1 cellular context compared by ENCODE assay signal in the genomic region with DNA sequence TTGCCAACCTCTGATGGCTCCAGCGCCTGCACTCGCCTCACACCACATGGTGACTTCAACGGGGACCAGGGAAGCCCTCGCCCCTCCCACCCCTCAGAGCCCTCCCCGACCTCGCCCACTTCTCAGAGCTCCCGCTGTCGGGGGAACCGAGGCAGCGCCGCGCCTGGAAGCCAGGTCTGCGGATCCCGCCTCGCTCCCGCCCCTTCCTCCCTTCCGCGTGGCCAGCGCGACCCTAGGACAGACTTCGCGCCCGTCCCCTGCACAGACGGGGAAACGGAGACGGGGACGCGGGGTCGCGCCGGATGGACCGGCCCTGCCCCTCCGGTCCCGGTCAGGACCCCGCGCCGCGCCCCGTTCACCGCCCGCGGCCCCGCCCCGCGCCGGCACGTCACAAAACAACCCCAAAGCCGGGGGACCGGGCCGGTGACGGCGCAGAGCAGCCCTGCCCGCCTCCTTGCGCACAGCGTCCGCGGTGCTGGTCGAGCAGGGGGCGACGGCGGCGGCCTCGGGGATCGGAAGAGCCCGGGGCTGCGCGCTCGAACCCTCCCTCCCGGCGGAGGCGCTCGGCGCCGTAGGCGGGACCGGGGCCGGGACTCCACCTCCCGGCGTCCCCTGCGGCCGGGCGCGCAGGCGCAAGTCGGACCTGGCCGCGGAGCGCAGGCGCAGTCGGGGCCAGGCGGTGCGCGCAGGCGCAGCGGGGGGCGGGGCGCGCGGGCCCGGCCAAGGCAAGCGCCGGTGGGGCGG.
TF ChIP-seq lines count a peak whose summit lies in the region.

No MANE protein-coding gene starts in this region.

TF ChIP-seq in HepG2, 621 proteins besides CTCF, POLR2A, EP300 and RAD21 (continued from another document and continues in another):
- no peak for TF ChIP-seq KDM5A (IDR thresholded peaks at IDR 0.05; ENCODE audit: borderline replicate concordance, low read length)
- peak; percentile 90 for TF ChIP-seq ARNT2 (CRISPR knock-in tag; IDR thresholded peaks at IDR 0.05; ENCODE audit: low read depth)
- TF ChIP-seq MIXL1 (CRISPR knock-in tag; IDR thresholded peaks at IDR 0.05): no peak
- no peak for TF ChIP-seq ZBTB38 (CRISPR knock-in tag; IDR thresholded peaks at IDR 0.05)
- TF ChIP-seq, protein P1, sequence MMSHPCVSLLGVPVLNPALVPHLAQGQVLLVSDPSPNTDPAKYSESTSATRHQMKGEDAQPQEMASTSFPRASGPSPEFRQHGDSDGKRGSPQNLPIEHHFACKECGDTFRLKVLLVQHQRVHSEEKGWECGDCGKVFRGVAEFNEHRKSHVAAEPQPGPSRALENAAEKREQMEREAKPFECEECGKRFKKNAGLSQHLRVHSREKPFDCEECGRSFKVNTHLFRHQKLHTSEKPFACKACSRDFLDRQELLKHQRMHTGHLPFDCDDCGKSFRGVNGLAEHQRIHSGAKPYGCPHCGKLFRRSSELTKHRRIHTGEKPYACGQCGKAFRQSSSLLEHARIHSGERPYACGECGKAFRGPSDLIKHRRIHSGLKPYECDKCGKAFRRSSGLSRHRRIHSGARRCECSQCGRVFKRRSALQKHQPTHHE (CRISPR knock-in tag; IDR thresholded peaks at IDR 0.05; ENCODE audit: borderline replicate concordance): no peak
- TF ChIP-seq FOXC1 (CRISPR knock-in tag; IDR thresholded peaks at IDR 0.05; ENCODE audit: borderline replicate concordance): no peak
- peak; percentile 11 for TF ChIP-seq YY1 (IDR thresholded peaks at IDR 0.05; ENCODE audit: insufficient read depth, insufficient replicate concordance, low read depth, low read length)
- no peak for TF ChIP-seq ZNF614 (CRISPR knock-in tag; IDR thresholded peaks at IDR 0.05; ENCODE audit: borderline replicate concordance)
- TF ChIP-seq ZNF484 (CRISPR knock-in tag; IDR thresholded peaks at IDR 0.05; ENCODE audit: borderline replicate concordance, low read depth): no peak
- TF ChIP-seq ZNF264 (CRISPR knock-in tag; IDR thresholded peaks at IDR 0.05): peak; percentile 7; the same call in 1 of the 2 replicates
- no peak for TF ChIP-seq ZNF496 (CRISPR knock-in tag; IDR thresholded peaks at IDR 0.05; ENCODE audit: insufficient replicate concordance)
- TF ChIP-seq SMARCC2 (IDR thresholded peaks at IDR 0.05): no peak
- TF ChIP-seq, protein P2, sequence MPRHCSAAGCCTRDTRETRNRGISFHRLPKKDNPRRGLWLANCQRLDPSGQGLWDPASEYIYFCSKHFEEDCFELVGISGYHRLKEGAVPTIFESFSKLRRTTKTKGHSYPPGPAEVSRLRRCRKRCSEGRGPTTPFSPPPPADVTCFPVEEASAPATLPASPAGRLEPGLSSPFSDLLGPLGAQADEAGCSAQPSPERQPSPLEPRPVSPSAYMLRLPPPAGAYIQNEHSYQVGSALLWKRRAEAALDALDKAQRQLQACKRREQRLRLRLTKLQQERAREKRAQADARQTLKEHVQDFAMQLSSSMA (CRISPR knock-in tag; IDR thresholded peaks at IDR 0.05): no peak
- no peak for TF ChIP-seq NPAS2 (CRISPR knock-in tag; IDR thresholded peaks at IDR 0.05; ENCODE audit: borderline replicate concordance)
- TF ChIP-seq, protein P3, sequence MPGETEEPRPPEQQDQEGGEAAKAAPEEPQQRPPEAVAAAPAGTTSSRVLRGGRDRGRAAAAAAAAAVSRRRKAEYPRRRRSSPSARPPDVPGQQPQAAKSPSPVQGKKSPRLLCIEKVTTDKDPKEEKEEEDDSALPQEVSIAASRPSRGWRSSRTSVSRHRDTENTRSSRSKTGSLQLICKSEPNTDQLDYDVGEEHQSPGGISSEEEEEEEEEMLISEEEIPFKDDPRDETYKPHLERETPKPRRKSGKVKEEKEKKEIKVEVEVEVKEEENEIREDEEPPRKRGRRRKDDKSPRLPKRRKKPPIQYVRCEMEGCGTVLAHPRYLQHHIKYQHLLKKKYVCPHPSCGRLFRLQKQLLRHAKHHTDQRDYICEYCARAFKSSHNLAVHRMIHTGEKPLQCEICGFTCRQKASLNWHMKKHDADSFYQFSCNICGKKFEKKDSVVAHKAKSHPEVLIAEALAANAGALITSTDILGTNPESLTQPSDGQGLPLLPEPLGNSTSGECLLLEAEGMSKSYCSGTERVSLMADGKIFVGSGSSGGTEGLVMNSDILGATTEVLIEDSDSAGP (CRISPR knock-in tag; IDR thresholded peaks at IDR 0.05; ENCODE audit: borderline replicate concordance): 0 out of 2 replicates have a peak, but pooled peaks have one; percentile 59
- no peak for TF ChIP-seq ZNF549 (CRISPR knock-in tag; IDR thresholded peaks at IDR 0.05)
- 0 out of 2 replicates have a peak, but pooled peaks have one; percentile 32 for TF ChIP-seq NR2C2 (CRISPR knock-in tag; IDR thresholded peaks at IDR 0.05; ENCODE audit: borderline replicate concordance)
- TF ChIP-seq ZNF749 (CRISPR knock-in tag; IDR thresholded peaks at IDR 0.05; ENCODE audit: borderline replicate concordance): no peak
- TF ChIP-seq ZFP36L2 (CRISPR knock-in tag; IDR thresholded peaks at IDR 0.05): no peak
- TF ChIP-seq, protein P4, sequence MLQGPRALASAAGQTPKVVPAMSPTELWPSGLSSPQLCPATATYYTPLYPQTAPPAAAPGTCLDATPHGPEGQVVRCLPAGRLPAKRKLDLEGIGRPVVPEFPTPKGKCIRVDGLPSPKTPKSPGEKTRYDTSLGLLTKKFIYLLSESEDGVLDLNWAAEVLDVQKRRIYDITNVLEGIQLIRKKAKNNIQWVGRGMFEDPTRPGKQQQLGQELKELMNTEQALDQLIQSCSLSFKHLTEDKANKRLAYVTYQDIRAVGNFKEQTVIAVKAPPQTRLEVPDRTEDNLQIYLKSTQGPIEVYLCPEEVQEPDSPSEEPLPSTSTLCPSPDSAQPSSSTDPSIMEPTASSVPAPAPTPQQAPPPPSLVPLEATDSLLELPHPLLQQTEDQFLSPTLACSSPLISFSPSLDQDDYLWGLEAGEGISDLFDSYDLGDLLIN (CRISPR knock-in tag; IDR thresholded peaks at IDR 0.05; ENCODE audit: borderline replicate concordance): no peak; the same call in 1 of the 2 replicates
- no peak for TF ChIP-seq SIN3B (IDR thresholded peaks at IDR 0.05; ENCODE audit: low read length)
- no peak for TF ChIP-seq ZNF660 (CRISPR knock-in tag; IDR thresholded peaks at IDR 0.05; ENCODE audit: borderline replicate concordance, low read depth)
- TF ChIP-seq HOXA5 (CRISPR knock-in tag; IDR thresholded peaks at IDR 0.05): no peak; the same call in 1 of the 2 replicates
- TF ChIP-seq RNF2 (conservative IDR thresholded peaks at IDR 0.05; ENCODE audit: low read depth): no peak; the same call in 1 of the 2 replicates
- TF ChIP-seq KDM3A (CRISPR knock-in tag; IDR thresholded peaks at IDR 0.05; ENCODE audit: low read depth): no peak
- TF ChIP-seq ZSCAN9 (CRISPR knock-in tag; IDR thresholded peaks at IDR 0.05; ENCODE audit: borderline replicate concordance): no peak
- TF ChIP-seq, protein P5, sequence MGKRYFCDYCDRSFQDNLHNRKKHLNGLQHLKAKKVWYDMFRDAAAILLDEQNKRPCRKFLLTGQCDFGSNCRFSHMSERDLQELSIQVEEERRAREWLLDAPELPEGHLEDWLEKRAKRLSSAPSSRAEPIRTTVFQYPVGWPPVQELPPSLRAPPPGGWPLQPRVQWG (CRISPR knock-in tag; IDR thresholded peaks at IDR 0.05; ENCODE audit: borderline replicate concordance, low read depth): no peak
- TF ChIP-seq ZNF678 (CRISPR knock-in tag; IDR thresholded peaks at IDR 0.05): no peak
- TF ChIP-seq SPEN (CRISPR knock-in tag; IDR thresholded peaks at IDR 0.05; ENCODE audit: low read depth): no peak
- TF ChIP-seq GZF1 (CRISPR knock-in tag; IDR thresholded peaks at IDR 0.05): no peak
- TF ChIP-seq FOXA1 (IDR thresholded peaks at IDR 0.05): no peak
- TF ChIP-seq FOXA1 (CRISPR knock-in tag; IDR thresholded peaks at IDR 0.05): no peak
- TF ChIP-seq ZNF816 (CRISPR knock-in tag; IDR thresholded peaks at IDR 0.05; ENCODE audit: borderline replicate concordance): peak; percentile 44; the same call in 1 of the 2 replicates
- no peak for TF ChIP-seq ZNF124 (CRISPR knock-in tag; IDR thresholded peaks at IDR 0.05)
- TF ChIP-seq NR3C1 (CRISPR knock-in tag; IDR thresholded peaks at IDR 0.05): no peak
- TF ChIP-seq ZNF142 (CRISPR knock-in tag; IDR thresholded peaks at IDR 0.05): no peak
- no peak for TF ChIP-seq ETV6 (CRISPR knock-in tag; conservative IDR thresholded peaks at IDR 0.05)
- TF ChIP-seq MIER3 (CRISPR knock-in tag; IDR thresholded peaks at IDR 0.05; ENCODE audit: borderline replicate concordance): 0 out of 2 replicates have a peak, but pooled peaks have one; percentile 17
- no peak for TF ChIP-seq ZNF510 (CRISPR knock-in tag; IDR thresholded peaks at IDR 0.05; ENCODE audit: low read depth)
- no peak for TF ChIP-seq RFXANK (CRISPR knock-in tag; IDR thresholded peaks at IDR 0.05)
- TF ChIP-seq ZNF772 (CRISPR knock-in tag; IDR thresholded peaks at IDR 0.05): peak; percentile 62; the same call in 1 of the 2 replicates
- no peak for TF ChIP-seq ZNF766 (CRISPR knock-in tag; IDR thresholded peaks at IDR 0.05; ENCODE audit: borderline replicate concordance)
- no peak for TF ChIP-seq MLXIP (CRISPR knock-in tag; IDR thresholded peaks at IDR 0.05; ENCODE audit: borderline replicate concordance)
- TF ChIP-seq ARNTL (CRISPR knock-in tag; IDR thresholded peaks at IDR 0.05): no peak; the same call in 1 of the 2 replicates
- no peak for TF ChIP-seq ZNF253 (CRISPR knock-in tag; IDR thresholded peaks at IDR 0.05; ENCODE audit: borderline replicate concordance)
- TF ChIP-seq MAFF (IDR thresholded peaks at IDR 0.05; ENCODE audit: low read depth, low read length): no peak
- no peak for TF ChIP-seq FOXJ3 (CRISPR knock-in tag; IDR thresholded peaks at IDR 0.05; ENCODE audit: borderline replicate concordance)
- TF ChIP-seq THRA (CRISPR knock-in tag; IDR thresholded peaks at IDR 0.05; ENCODE audit: borderline replicate concordance): 0 out of 2 replicates have a peak, but pooled peaks have one; percentile 5
